In genomic region chr19:45097776-45098520, GRCh38 we compare ENCODE assay signal across 8 cellular contexts.
A peak's percentile ranks its signal among the peaks of the same experiment; 100 is the strongest.
DNase-seq lines count a peak whose midpoint lies in the region; ATAC-seq lines count a peak whose summit lies in the region.

No MANE protein-coding gene starts in this region.

- peak overlapping the region; percentile 45 for H3K27ac ChIP-seq in duodenal mucosa (ENCODE audit: low read depth, low read length)

- H3K4me1 ChIP-seq in duodenal mucosa (ENCODE audit: control insufficient read depth in 1 of 2, insufficient read depth in 2 of 2, low read length in 2 of 2): peaks cover 78 to 93% of the 10 kb centered on the region in 2 donors

- no peaks in the 10 kb centered on the region for H3K9me3 ChIP-seq in duodenal mucosa (ENCODE audit: control insufficient read depth in 1 of 2, low read length in 2 of 2)

- H3K4me3 ChIP-seq in duodenal mucosa (ENCODE audit: low read depth in 1 of 2, low read length in 2 of 2): peak overlapping the region; percentile 11 to 19

- peak; percentile 77 for DNase-seq in COLO668 (lab: John Stamatoyannopoulos, UW; ENCODE audit: unreplicated experiment)
- peak; percentile 2 for DNase-seq in NCI-H446 treated with DMSO at 0.1 percent for 48 hours (lab: John Stamatoyannopoulos, UW)
- peak; percentile 45 for DNase-seq in midbrain (lab: John Stamatoyannopoulos, UW)
- DNase-seq in activated T-cell treated with anti-CD3 and anti-CD28 coated beads for 4 hours: no peak

- H3K9ac ChIP-seq in duodenal mucosa (ENCODE audit: low read depth in 1 of 2, low read length in 2 of 2): peak overlapping the region; percentile 33 to 41

- H3K36me3 ChIP-seq in duodenal mucosa (ENCODE audit: control insufficient read depth in 1 of 2, insufficient read depth in 2 of 2, low read length in 2 of 2): peaks cover 0 to 4% of the 10 kb centered on the region in 2 donors

- no peaks in the 10 kb centered on the region for H3K27me3 ChIP-seq in duodenal mucosa (ENCODE audit: control insufficient read depth in 1 of 2, insufficient read depth in 2 of 2, low read length in 2 of 2)

- ATAC-seq in HG03139 (IDR thresholded peaks at IDR 0.05; ENCODE audit: unreplicated experiment) (no peak), GM19467 (IDR thresholded peaks at IDR 0.05; ENCODE audit: unreplicated experiment) (no peak), HG03460 (IDR thresholded peaks at IDR 0.05; ENCODE audit: unreplicated experiment) (no peak)
